ENCODE assay signal across 20 cellular contexts in the genomic region with DNA sequence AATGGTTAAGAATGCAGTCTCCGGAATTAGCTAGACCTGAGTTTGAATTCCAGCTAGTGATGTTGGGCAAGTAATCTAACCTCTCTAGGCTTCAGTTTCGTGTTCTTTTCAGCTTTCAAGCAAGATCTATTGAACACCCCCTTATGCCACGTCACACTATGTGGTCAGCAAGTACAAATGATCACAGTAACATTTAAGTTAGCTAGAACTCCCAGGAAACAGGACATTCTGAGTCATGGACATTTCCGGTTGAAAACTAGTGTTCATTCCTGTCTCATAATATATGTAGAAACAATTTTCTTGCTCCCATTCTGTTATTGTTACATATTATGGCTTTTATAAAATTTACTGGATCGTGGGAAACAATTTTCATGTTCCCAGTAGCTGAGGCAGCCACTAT. TPM values are rescaled to one million over a fixed set of nuclear protein-coding genes. Genes with fewer than 3 reads are reported as not detected.
DNase-seq lines count a peak whose midpoint lies in the region; ATAC-seq and TF ChIP-seq lines count a peak whose summit lies in the region.
"Had no signal": no experiment of that assay in that cellular context is flagged by ENCODE, and none has a peak within 500 bp of the region (broad histone marks: within the 10 kb centered on the region; RNA-seq: fewer than 3 reads in every experiment).

No MANE protein-coding gene starts in this region.

- TF ChIP-seq CTCF in HFFc6 (IDR thresholded peaks at IDR 0.05) = no peak
- no peak for TF ChIP-seq CTCF in RWPE2 (IDR thresholded peaks at IDR 0.05; ENCODE audit: poor library complexity, severe bottlenecking)
- TF ChIP-seq CTCF in gastrocnemius medialis (IDR thresholded peaks at IDR 0.05 in 4 of 5, conservative IDR thresholded peaks at IDR 0.05 in 1 of 5) = no peak
- no peak for TF ChIP-seq CTCF in WTC11 (IDR thresholded peaks at IDR 0.05)

- no peak for TF ChIP-seq POLR2A in gastrocnemius medialis (IDR thresholded peaks at IDR 0.05)

- H3K9me3 Mint-ChIP-seq in HFFc6 (no peaks in the 10 kb centered on the region), WTC11 (peaks cover 4% of the 10 kb centered on the region; the same call in 1 of the 2 replicates)
- H3K9me3 Mint-ChIP-seq: activated CD4-positive, alpha-beta memory T cell treated with anti-CD3 and anti-CD28 coated beads, Interleukin-2, amount 10 ng/mL, durations not matched to agents 7 days and 5 days; activated naive CD8-positive, alpha-beta T cell treated with anti-CD3 and anti-CD28 coated beads, Interleukin-2, amount 10 ng/mL, durations not matched to agents 7 days and 5 days; CD4-positive, CD25-positive, alpha-beta regulatory T cell; GM23338; natural killer cell had no signal

- H3K4me3 Mint-ChIP-seq in HFFc6 (peak overlapping the region; percentile 46; the same call in 1 of the 2 replicates), WTC11 (no peak overlapping the region)
- H3K4me3 Mint-ChIP-seq: activated CD4-positive, alpha-beta memory T cell treated with anti-CD3 and anti-CD28 coated beads, Interleukin-2, amount 10 ng/mL, durations not matched to agents 7 days and 5 days; activated naive CD8-positive, alpha-beta T cell treated with anti-CD3 and anti-CD28 coated beads, Interleukin-2, amount 10 ng/mL, durations not matched to agents 7 days and 5 days; CD4-positive, CD25-positive, alpha-beta regulatory T cell; effector memory CD8-positive, alpha-beta T cell; GM23338; natural killer cell had no signal

- DNase-seq in A172 (ENCODE audit: low spot score) (peak; percentile 85), HFFc6 (peak; percentile 59), RWPE2 (ENCODE audit: low spot score) (no peak), fibroblast of peridontal ligament (ENCODE audit: extremely low read depth) (peak; percentile 45), gastrocnemius medialis (no peak), WTC11 (ENCODE audit: low spot score) (no peak)
- DNase-seq in activated T-cell treated with anti-CD3 and anti-CD28 coated beads, Interleukin-2, amount 50 U/mL, for 1 hour = no peak
- DNase-seq: activated CD4-positive, alpha-beta memory T cell treated with anti-CD3 and anti-CD28 coated beads, Interleukin-2, amount 10 ng/mL, durations not matched to agents 7 days and 5 days; activated naive CD8-positive, alpha-beta T cell treated with anti-CD3 and anti-CD28 coated beads, Interleukin-2, amount 10 ng/mL, durations not matched to agents 7 days and 5 days; activated T-cell treated with anti-CD3 and anti-CD28 coated beads, Interleukin-2, amount 50 U/mL, for 48 hours; CD4-positive, CD25-positive, alpha-beta regulatory T cell; DMS79 treated with DMSO at 0.1 percent for 48 hours; effector memory CD8-positive, alpha-beta T cell; natural killer cell; psoas muscle; stimulated activated naive CD8-positive, alpha-beta T cell treated with anti-CD3 and anti-CD28 coated beads, Interleukin-15, Interleukin-2, amounts not matched to agents 100 U/mL and 50 U/mL, for 24 hours had no signal

- ATAC-seq in RWPE2 (ENCODE audit: low read depth) = peak; percentile 45; the same call in 2 of the 3 replicates
- no peak for ATAC-seq in gastrocnemius medialis
- no peak for ATAC-seq in GM21423 (IDR thresholded peaks at IDR 0.05; ENCODE audit: unreplicated experiment)
- ATAC-seq in WTC11 = no peak
- ATAC-seq: A549; effector memory CD8-positive, alpha-beta T cell; GM23338; natural killer cell; psoas muscle; stimulated activated naive CD8-positive, alpha-beta T cell treated with anti-CD3 and anti-CD28 coated beads, Interleukin-15, Interleukin-2, amounts not matched to agents 100 U/mL and 50 U/mL, for 24 hours had no signal

- H3K27ac ChIP-seq in RWPE2 (ENCODE audit: poor library complexity, severe bottlenecking) = peak overlapping the region; percentile 53
- H3K27ac ChIP-seq in gastrocnemius medialis = no peak overlapping the region
- H3K27ac ChIP-seq: A549, psoas muscle had no signal

- CTCF ChIA-PET in WTC11 (lab: Charles Lee) = interaction anchor here (1.2 to 1.5 kb wide), 2 partner anchors 41 to 103 kb away, joined by 3 to 4 read pairs; no protein-coding TSS in a partner anchor

- POLR2A ChIA-PET in WTC11 (lab: Charles Lee) = no interaction called here

- H3K27me3 ChIP-seq in RWPE2 (ENCODE audit: insufficient read depth, poor library complexity, severe bottlenecking) (no peaks in the 10 kb centered on the region), gastrocnemius medialis (no peaks in the 10 kb centered on the region)

- H3K27ac Mint-ChIP-seq in HFFc6 = peak overlapping the region; percentile 74
- H3K27ac Mint-ChIP-seq in WTC11 = no peak overlapping the region
- H3K27ac Mint-ChIP-seq: activated CD4-positive, alpha-beta memory T cell treated with anti-CD3 and anti-CD28 coated beads, Interleukin-2, amount 10 ng/mL, durations not matched to agents 7 days and 5 days; activated naive CD8-positive, alpha-beta T cell treated with anti-CD3 and anti-CD28 coated beads, Interleukin-2, amount 10 ng/mL, durations not matched to agents 7 days and 5 days; CD4-positive, CD25-positive, alpha-beta regulatory T cell; effector memory CD8-positive, alpha-beta T cell; GM23338; natural killer cell had no signal

- no peaks in the 10 kb centered on the region for H3K9me3 ChIP-seq in RWPE2 (ENCODE audit: severe bottlenecking)
- no peaks in the 10 kb centered on the region for H3K9me3 ChIP-seq in gastrocnemius medialis
- H3K9me3 ChIP-seq: A549, psoas muscle had no signal

- no peaks in the 10 kb centered on the region for H3K36me3 ChIP-seq in RWPE2 (ENCODE audit: low read depth)
- H3K36me3 ChIP-seq in gastrocnemius medialis = no peaks in the 10 kb centered on the region

- in situ Hi-C loops in gastrocnemius medialis (cut with MboI; ENCODE audit: low sequenced_read_pairs in 4 of 4) = no loop called here

- H3K4me3 ChIP-seq in RWPE2 (ENCODE audit: severe bottlenecking) (no peak overlapping the region), gastrocnemius medialis (no peak overlapping the region)
- H3K4me3 ChIP-seq: A549, GM23338, psoas muscle had no signal

- H3K4me1 Mint-ChIP-seq in HFFc6 (ENCODE audit: low read depth) (peaks cover 16% of the 10 kb centered on the region), WTC11 (peaks cover 31% of the 10 kb centered on the region)
- H3K4me1 Mint-ChIP-seq: activated CD4-positive, alpha-beta memory T cell treated with anti-CD3 and anti-CD28 coated beads, Interleukin-2, amount 10 ng/mL, durations not matched to agents 7 days and 5 days; CD4-positive, CD25-positive, alpha-beta regulatory T cell; natural killer cell had no signal

- H3K36me3 Mint-ChIP-seq in HFFc6 (ENCODE audit: low read depth) = no peaks in the 10 kb centered on the region
- H3K36me3 Mint-ChIP-seq in WTC11 = no peaks in the 10 kb centered on the region
- H3K36me3 Mint-ChIP-seq: activated naive CD8-positive, alpha-beta T cell treated with anti-CD3 and anti-CD28 coated beads, Interleukin-2, amount 10 ng/mL, durations not matched to agents 7 days and 5 days; CD4-positive, CD25-positive, alpha-beta regulatory T cell; natural killer cell had no signal

- peaks cover 26% of the 10 kb centered on the region for H3K4me1 ChIP-seq in RWPE2 (ENCODE audit: insufficient read depth, poor library complexity, severe bottlenecking)
- H3K4me1 ChIP-seq in gastrocnemius medialis = no peaks in the 10 kb centered on the region
- H3K4me1 ChIP-seq: A549, psoas muscle had no signal

- H3K27me3 Mint-ChIP-seq in HFFc6 (ENCODE audit: insufficient read depth) (peaks cover 20% of the 10 kb centered on the region), WTC11 (ENCODE audit: low read depth) (peaks cover 3% of the 10 kb centered on the region)

- intact Hi-C loops in gastrocnemius medialis (cut with DNase I; ENCODE audit: low total_unique reads) = no loop called here

TF ChIP-seq in WTC11, 78 proteins besides CTCF, POLR2A, EP300 and RAD21:
- no peak for TF ChIP-seq MYBL2 (CRISPR knock-in tag; IDR thresholded peaks at IDR 0.05)
- no peak for TF ChIP-seq NFE2L1 (CRISPR knock-in tag; IDR thresholded peaks at IDR 0.05)
- TF ChIP-seq, protein P1, sequence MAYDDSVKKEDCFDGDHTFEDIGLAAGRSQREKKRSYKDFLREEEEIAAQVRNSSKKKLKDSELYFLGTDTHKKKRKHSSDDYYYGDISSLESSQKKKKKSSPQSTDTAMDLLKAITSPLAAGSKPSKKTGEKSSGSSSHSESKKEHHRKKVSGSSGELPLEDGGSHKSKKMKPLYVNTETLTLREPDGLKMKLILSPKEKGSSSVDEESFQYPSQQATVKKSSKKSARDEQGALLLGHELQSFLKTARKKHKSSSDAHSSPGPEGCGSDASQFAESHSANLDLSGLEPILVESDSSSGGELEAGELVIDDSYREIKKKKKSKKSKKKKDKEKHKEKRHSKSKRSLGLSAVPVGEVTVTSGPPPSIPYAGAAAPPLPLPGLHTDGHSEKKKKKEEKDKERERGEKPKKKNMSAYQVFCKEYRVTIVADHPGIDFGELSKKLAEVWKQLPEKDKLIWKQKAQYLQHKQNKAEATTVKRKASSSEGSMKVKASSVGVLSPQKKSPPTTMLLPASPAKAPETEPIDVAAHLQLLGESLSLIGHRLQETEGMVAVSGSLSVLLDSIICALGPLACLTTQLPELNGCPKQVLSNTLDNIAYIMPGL (CRISPR knock-in tag; IDR thresholded peaks at IDR 0.05) = no peak
- TF ChIP-seq CREB1 (CRISPR knock-in tag; IDR thresholded peaks at IDR 0.05) = no peak
- TF ChIP-seq FOXK1 (CRISPR knock-in tag; IDR thresholded peaks at IDR 0.05) = no peak
- TF ChIP-seq, protein P2, sequence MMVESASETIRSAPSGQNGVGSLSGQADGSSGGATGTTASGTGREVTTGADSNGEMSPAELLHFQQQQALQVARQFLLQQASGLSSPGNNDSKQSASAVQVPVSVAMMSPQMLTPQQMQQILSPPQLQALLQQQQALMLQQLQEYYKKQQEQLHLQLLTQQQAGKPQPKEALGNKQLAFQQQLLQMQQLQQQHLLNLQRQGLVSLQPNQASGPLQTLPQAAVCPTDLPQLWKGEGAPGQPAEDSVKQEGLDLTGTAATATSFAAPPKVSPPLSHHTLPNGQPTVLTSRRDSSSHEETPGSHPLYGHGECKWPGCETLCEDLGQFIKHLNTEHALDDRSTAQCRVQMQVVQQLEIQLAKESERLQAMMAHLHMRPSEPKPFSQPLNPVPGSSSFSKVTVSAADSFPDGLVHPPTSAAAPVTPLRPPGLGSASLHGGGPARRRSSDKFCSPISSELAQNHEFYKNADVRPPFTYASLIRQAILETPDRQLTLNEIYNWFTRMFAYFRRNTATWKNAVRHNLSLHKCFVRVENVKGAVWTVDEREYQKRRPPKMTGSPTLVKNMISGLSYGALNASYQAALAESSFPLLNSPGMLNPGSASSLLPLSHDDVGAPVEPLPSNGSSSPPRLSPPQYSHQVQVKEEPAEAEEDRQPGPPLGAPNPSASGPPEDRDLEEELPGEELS (CRISPR knock-in tag; IDR thresholded peaks at IDR 0.05) = no peak
- TF ChIP-seq NFATC4 (CRISPR knock-in tag; IDR thresholded peaks at IDR 0.05) = no peak
- no peak for TF ChIP-seq TP53 (CRISPR knock-in tag; IDR thresholded peaks at IDR 0.05)
- TF ChIP-seq ZNF138 (CRISPR knock-in tag; conservative IDR thresholded peaks at IDR 0.05) = no peak
TF ChIP-seq in WTC11: peak in this region for 0.

RNA-seq across cellular contexts. Expression of a gene that starts 34.0 kb away (rescaled TPM):
- 0.07 TPM in 1 of 2 replicates, not detected in the other for total RNA-seq in A172 (2014; rRNA removed; shearing (Covaris generic))
- total RNA-seq in HFFc6 (2021; fragmentation: NEBNext Ultra II Directional; extraction: Animal tissue kit (Norgen Biotek cat#: 25700)) = not detected
- not detected for total RNA-seq in gastrocnemius medialis
- total RNA-seq in WTC11 (2021) = 1.8 to 4.3 TPM (median 2.2 TPM) in 3 replicates
- total RNA-seq: activated CD4-positive, alpha-beta memory T cell treated with anti-CD3 and anti-CD28 coated beads, Interleukin-2, amount 10 ng/mL, durations not matched to agents 7 days and 5 days; activated naive CD8-positive, alpha-beta T cell treated with anti-CD3 and anti-CD28 coated beads, Interleukin-2, amount 10 ng/mL, durations not matched to agents 7 days and 5 days; CD4-positive, CD25-positive, alpha-beta regulatory T cell; natural killer cell; psoas muscle; urinary bladder had no signal

Comparison
In these comparisons a context has a peak if more than half of its experiments do, and no peak if none do; other contexts are left out.
1. DNase-seq: peak in A172 (single experiment), HFFc6 (single experiment) and fibroblast of peridontal ligament (single experiment); none in RWPE2 (single experiment), activated T-cell treated with anti-CD3 and anti-CD28 coated beads, Interleukin-2, amount 50 U/mL, for 1 hour (single experiment), gastrocnemius medialis (0 of 2) and WTC11 (single experiment).